Comparison of ENCODE assay signal across 28 cellular contexts in the genomic region with DNA sequence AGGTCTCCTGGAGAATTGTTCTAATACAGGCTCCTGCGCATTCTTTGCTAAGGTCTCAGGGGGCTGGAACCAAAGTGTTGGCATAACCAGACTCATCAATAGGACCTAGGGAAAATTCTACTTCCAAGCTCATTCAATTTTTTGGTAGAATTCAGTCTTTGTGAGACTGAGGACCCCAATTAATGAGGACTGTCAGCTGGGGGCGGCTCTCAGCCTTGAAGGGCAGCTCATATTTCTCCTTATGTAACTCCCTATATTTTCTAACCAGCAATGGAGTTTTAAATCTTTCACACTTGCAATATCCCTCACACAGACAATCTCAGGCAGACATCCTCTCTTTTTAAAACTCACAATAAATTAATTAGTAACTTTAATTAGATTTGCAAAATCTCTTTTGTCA.
"Had no signal": no experiment of that assay in that cellular context is flagged by ENCODE, and none has a peak within 500 bp of the region (broad histone marks: within the 10 kb centered on the region; RNA-seq: fewer than 3 reads in every experiment).

No MANE protein-coding gene starts in this region.

- H3K9me3 ChIP-seq: ascending aorta, SJCRH30 had no signal

- H3K4me3 Mint-ChIP-seq: activated CD4-positive, alpha-beta T cell treated with anti-CD3 and anti-CD28 coated beads, Interleukin-2, amount 10 ng/mL, durations not matched to agents 24 days and 14 days; activated CD8-positive, alpha-beta T cell treated with anti-CD3 and anti-CD28 coated beads for 36 hours; activated naive CD4-positive, alpha-beta T cell treated with anti-CD3 and anti-CD28 coated beads, Interleukin-2, amount 50 U/mL, for 24 hours; activated naive CD8-positive, alpha-beta T cell treated with anti-CD3 and anti-CD28 coated beads, Interleukin-2, amount 10 ng/mL, durations not matched to agents 7 days and 5 days; T-helper 1 cell treated with Interleukin-12 subunit alpha and Interleukin-12 subunit beta and Interleukin-4 antibody, amounts not matched to agents 30 μg/mL and 1 μg/mL, for 36 hours; T-helper 2 cell treated with Interferon-gamma antibody and Interleukin-4, amounts not matched to agents 5 μg/mL and 100 μg/mL, for 36 hours had no signal

- H3K27ac Mint-ChIP-seq: activated CD4-positive, alpha-beta T cell treated with anti-CD3 and anti-CD28 coated beads, Interleukin-2, amount 10 ng/mL, durations not matched to agents 24 days and 14 days; activated CD8-positive, alpha-beta T cell treated with anti-CD3 and anti-CD28 coated beads for 36 hours; activated naive CD4-positive, alpha-beta T cell treated with anti-CD3 and anti-CD28 coated beads, Interleukin-2, amount 50 U/mL, for 24 hours; activated naive CD8-positive, alpha-beta T cell treated with anti-CD3 and anti-CD28 coated beads, Interleukin-2, amount 10 ng/mL, durations not matched to agents 7 days and 5 days; activated T-helper 2 cell treated with anti-CD3 and anti-CD28 coated beads, Interferon-gamma antibody, Interleukin-2, Interleukin-4, amounts not matched to agents 10 μg/mL and 5 μg/mL and 100 μg/mL, durations not matched to agents 14 hours and 24 hours and 36 hours; T-helper 1 cell treated with Interleukin-12 subunit alpha and Interleukin-12 subunit beta and Interleukin-4 antibody, amounts not matched to agents 30 μg/mL and 1 μg/mL, for 36 hours; T-helper 2 cell treated with Interferon-gamma antibody and Interleukin-4, amounts not matched to agents 5 μg/mL and 100 μg/mL, for 36 hours had no signal

- H3K27me3 ChIP-seq: ascending aorta, SJCRH30 had no signal

- H3K36me3 Mint-ChIP-seq: activated naive CD4-positive, alpha-beta T cell treated with anti-CD3 and anti-CD28 coated beads, Interleukin-2, amount 50 U/mL, for 24 hours; activated naive CD8-positive, alpha-beta T cell treated with anti-CD3 and anti-CD28 coated beads, Interleukin-2, amount 10 ng/mL, durations not matched to agents 7 days and 5 days had no signal

- H3K4me3 ChIP-seq: ascending aorta, SJCRH30, SK-N-MC had no signal

- ATAC-seq: activated CD8-positive, alpha-beta T cell treated with anti-CD3 and anti-CD28 coated beads for 36 hours; Panc1 had no signal

- H3K4me1 ChIP-seq: ascending aorta, SJCRH30 had no signal

- H3K36me3 ChIP-seq: ascending aorta, SJCRH30 had no signal

- H3K27ac ChIP-seq: ascending aorta, SJCRH30, SK-N-MC had no signal

- FAIRE-seq: bronchial epithelial cell, TTC549 had no signal

- DNase-seq: activated CD4-positive, alpha-beta T cell treated with anti-CD3 and anti-CD28 coated beads, Interleukin-2, amount 10 ng/mL, durations not matched to agents 24 days and 14 days; activated CD4-positive, alpha-beta T cell treated with anti-CD3 and anti-CD28 coated beads, Interleukin-2, amount 50 U/mL, for 4 hours; activated CD8-positive, alpha-beta T cell treated with anti-CD3 and anti-CD28 coated beads for 36 hours; activated gamma-delta T cell; activated naive CD4-positive, alpha-beta T cell treated with Interleukin-2 at 50 U/mL for 16 hours; activated naive CD8-positive, alpha-beta T cell treated with anti-CD3 and anti-CD28 coated beads, Interleukin-2, amount 10 ng/mL, durations not matched to agents 7 days and 5 days; activated T-cell treated with anti-CD3 and anti-CD28 coated beads, Interleukin-2, amount 50 U/mL, for 1 hour; amygdala; caudate nucleus; MM.1S; MV-4-11; NCI-H1092; NCI-H1436 treated with DMSO at 0.1 percent for 48 hours; NCI-H1694 treated with DMSO at 0.1 percent for 48 hours; NCI-H2029; NCI-H345; NCI-H524 treated with DMSO at 0.1 percent for 48 hours; SHP77 had no signal

- H3K4me1 Mint-ChIP-seq: activated CD4-positive, alpha-beta T cell treated with anti-CD3 and anti-CD28 coated beads, Interleukin-2, amount 10 ng/mL, durations not matched to agents 24 days and 14 days; activated naive CD4-positive, alpha-beta T cell treated with anti-CD3 and anti-CD28 coated beads, Interleukin-2, amount 50 U/mL, for 24 hours; activated naive CD8-positive, alpha-beta T cell treated with anti-CD3 and anti-CD28 coated beads, Interleukin-2, amount 10 ng/mL, durations not matched to agents 7 days and 5 days had no signal

- H3K9me3 Mint-ChIP-seq: activated naive CD4-positive, alpha-beta T cell treated with anti-CD3 and anti-CD28 coated beads, Interleukin-2, amount 50 U/mL, for 24 hours had no signal

- H3K27me3 Mint-ChIP-seq: activated CD4-positive, alpha-beta T cell treated with anti-CD3 and anti-CD28 coated beads, Interleukin-2, amount 10 ng/mL, durations not matched to agents 24 days and 14 days; activated CD8-positive, alpha-beta T cell treated with anti-CD3 and anti-CD28 coated beads for 36 hours; activated naive CD4-positive, alpha-beta T cell treated with anti-CD3 and anti-CD28 coated beads, Interleukin-2, amount 50 U/mL, for 24 hours; activated naive CD8-positive, alpha-beta T cell treated with anti-CD3 and anti-CD28 coated beads, Interleukin-2, amount 10 ng/mL, durations not matched to agents 7 days and 5 days had no signal
